25 cellular contexts compared by ENCODE assay signal in genomic region chr20:41260734-41261220, GRCh38.
"Had no signal": no experiment of that assay in that cellular context is flagged by ENCODE, and none has a peak within 500 bp of the region (broad histone marks: within the 10 kb centered on the region; RNA-seq: fewer than 3 reads in every experiment).

No MANE protein-coding gene starts in this region.

- H3K4me3 ChIP-seq: SK-N-MC had no signal

- ATAC-seq: activated T-helper 17 cell treated with anti-CD3 and anti-CD28 coated beads, Interleukin-2, amount 50 U/mL, for 72 hours; T-cell had no signal

- H3K27me3 ChIP-seq: brain microvascular endothelial cell had no signal

- DNase-seq: activated B cell treated with CpG ODN at 0.5 μM for 24 hours; activated CD4-positive, alpha-beta memory T cell treated with anti-CD3 and anti-CD28 coated beads for 36 hours; activated CD4-positive, alpha-beta T cell treated with anti-CD3 and anti-CD28 coated beads for 1 hour; activated CD4-positive, alpha-beta T cell treated with anti-CD3 and anti-CD28 coated beads, Interleukin-2, amount 10 ng/mL, durations not matched to agents 7 days and 5 days; activated CD8-positive, alpha-beta memory T cell treated with anti-CD3 and anti-CD28 coated beads for 24 hours; activated gamma-delta T cell; activated naive CD4-positive, alpha-beta T cell treated with anti-CD3 and anti-CD28 coated beads for 36 hours; activated T-cell treated with anti-CD3 and anti-CD28 coated beads for 4 hours; activated T-cell treated with anti-CD3 and anti-CD28 coated beads, Interleukin-2, amount 50 U/mL, for 48 hours; brain microvascular endothelial cell; MM.1S; NCI-H1105; NCI-H1436; NCI-H1694 treated with DMSO at 0.1 percent for 48 hours; NCI-H2029 treated with DMSO at 0.1 percent for 48 hours; NCI-H345; NCI-H510A; NCI-H69; PC-3; SIG-M5; T-cell; T-helper 2 cell; T1000 had no signal

- H3K27ac ChIP-seq: brain microvascular endothelial cell, SK-N-MC had no signal

- H3K36me3 ChIP-seq: brain microvascular endothelial cell had no signal
